In the genomic region with DNA sequence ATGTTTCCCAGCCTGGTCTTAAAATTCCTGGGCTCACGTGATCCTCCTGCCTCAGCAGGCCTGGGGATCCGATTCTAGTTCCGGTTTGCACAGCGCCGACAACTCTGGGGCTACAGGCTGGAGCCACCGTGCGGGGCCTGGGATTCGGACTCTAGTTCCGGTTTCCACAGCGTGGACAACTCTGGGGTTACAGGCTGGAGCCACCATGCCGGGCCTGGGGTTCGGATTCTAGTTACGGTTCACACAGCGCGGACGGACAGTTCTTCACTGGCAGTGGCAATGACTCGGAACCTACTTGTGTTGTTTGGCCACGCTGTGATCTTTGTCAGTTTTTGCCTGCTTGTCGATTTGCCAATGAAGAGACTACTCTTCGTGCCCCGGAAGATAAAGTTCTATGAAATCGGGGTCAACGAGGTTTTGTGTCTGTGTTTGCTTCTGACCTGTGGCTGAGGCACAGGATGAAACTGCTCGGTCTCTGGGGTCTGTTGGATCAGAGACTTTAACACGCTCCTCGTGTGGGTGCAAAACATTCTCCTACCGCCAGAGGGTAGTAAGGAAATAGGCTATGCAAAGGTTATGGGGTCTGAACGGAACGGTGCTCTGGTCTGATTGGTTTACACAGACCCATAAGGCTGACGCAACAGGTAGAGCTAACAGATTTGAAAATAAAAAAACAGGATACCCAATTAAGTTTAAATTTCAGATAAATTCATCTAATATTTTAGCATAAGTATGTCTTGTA, we compare ENCODE assay signal across 8 cellular contexts. TPM values are rescaled to one million over a fixed set of nuclear protein-coding genes. Genes with fewer than 3 reads are reported as not detected.
A peak's percentile ranks its signal among the peaks of the same experiment; 100 is the strongest.
DNase-seq lines count a peak whose midpoint lies in the region; ATAC-seq and TF ChIP-seq lines count a peak whose summit lies in the region.

No MANE protein-coding gene starts in this region.

- H3K4me3 ChIP-seq in AG10803 (ENCODE audit: low read length) (no peak overlapping the region), stomach (no peak overlapping the region)

- H3K27ac Mint-ChIP-seq in H9 (no peak overlapping the region), chondrocyte (ENCODE audit: unreplicated experiment) (no peak overlapping the region)

- H2BK12ac ChIP-seq in H9 (ENCODE audit: insufficient read length, low read depth, low read length): no peak overlapping the region

- H3K36me3 ChIP-seq in stomach: no peaks in the 10 kb centered on the region

- no peak overlapping the region for H2BK5ac ChIP-seq in H9 (ENCODE audit: insufficient read length, low read length)

- no peak overlapping the region for H4K8ac ChIP-seq in H9 (replicated peaks; ENCODE audit: insufficient read length, low read depth, low read length)

- H3K4me1 Mint-ChIP-seq in H9 (no peaks in the 10 kb centered on the region), chondrocyte (ENCODE audit: low read depth) (no peaks in the 10 kb centered on the region)

- H3K14ac ChIP-seq in H9 (ENCODE audit: insufficient read depth, low read length): no peak overlapping the region

- H3K79me2 ChIP-seq in H9 (ENCODE audit: insufficient read depth, low read length): no peaks in the 10 kb centered on the region

- H2BK20ac ChIP-seq in H9 (ENCODE audit: low read depth, low read length, poor library complexity, severe bottlenecking): no peak overlapping the region

- H3K4me3 Mint-ChIP-seq in H9: no peak overlapping the region
- H3K4me3 Mint-ChIP-seq in chondrocyte (ENCODE audit: unreplicated experiment): no peak overlapping the region

- no peaks in the 10 kb centered on the region for H4K20me1 ChIP-seq in H9 (ENCODE audit: control insufficient read depth, insufficient read depth, insufficient read length)

- H3K27ac ChIP-seq in H9 (ENCODE audit: insufficient read length, low read depth, low read length) (no peak overlapping the region), stomach (no peak overlapping the region)

- no peaks in the 10 kb centered on the region for H3K23me2 ChIP-seq in H9 (ENCODE audit: insufficient read length, low read depth, low read length, poor library complexity, severe bottlenecking)

- H3K9ac ChIP-seq in H9 (ENCODE audit: extremely low read depth, insufficient read length, low read length): no peak overlapping the region

- no peak overlapping the region for H4K91ac ChIP-seq in H9 (ENCODE audit: insufficient read length, low read depth, low read length)

- no peak overlapping the region for H3K18ac ChIP-seq in H9 (ENCODE audit: insufficient read length, low read depth, low read length)

- H3K27me3 ChIP-seq in H9 (ENCODE audit: insufficient read depth, low read length) (no peaks in the 10 kb centered on the region), stomach (no peaks in the 10 kb centered on the region)

- no peak for TF ChIP-seq EP300 in stomach (IDR thresholded peaks at IDR 0.05)

- no peak overlapping the region for H3T11ph ChIP-seq in H9 (ENCODE audit: low read length)

- H3K9me3 Mint-ChIP-seq in H9 (peaks cover 70 to 75% of the 10 kb centered on the region in 2 experiments), chondrocyte (ENCODE audit: low read depth) (peaks cover 45% of the 10 kb centered on the region)

- H2AK5ac ChIP-seq in H9 (ENCODE audit: insufficient read length, low read length): no peak overlapping the region

- no peak overlapping the region for H3K56ac ChIP-seq in H9 (ENCODE audit: insufficient read length, low read depth, low read length)

- intact Hi-C loops in stomach (cut with DNase I; ENCODE audit: low total_unique reads): no loop called here

- H3K9me3 ChIP-seq in H9 (ENCODE audit: control insufficient read depth, low read depth, low read length) (no peaks in the 10 kb centered on the region), stomach (peaks cover 0 to 85% (median 54%) of the 10 kb centered on the region in 4 donors)

- no peaks in the 10 kb centered on the region for H3K4me1 ChIP-seq in H9 (ENCODE audit: insufficient read depth, low read length)
- H3K4me1 ChIP-seq in stomach: no peaks in the 10 kb centered on the region

- WGBS in H9 (ENCODE audit: extremely low coverage, insufficient read length, low lambda C conversion rate): no CpG with 5 or more reads among the region's 30 CpGs
- 54 to 59% (median 56%) methylated on average over 30 of the region's 30 CpGs for WGBS in stomach, 5 donors

- peaks cover 13% of the 10 kb centered on the region for H3K27me3 Mint-ChIP-seq in H9 (ENCODE audit: low read depth)
- no peaks in the 10 kb centered on the region for H3K27me3 Mint-ChIP-seq in chondrocyte (ENCODE audit: low read depth)

- DNase-seq in AG10803 (ENCODE audit: low read depth) (peak; percentile 38), H9 (peak; percentile 84), RPMI8226 (peak; percentile 51), chondrocyte (ENCODE audit: low spot score) (peak; percentile 55), left lobe of liver (ENCODE audit: low spot score) (no peak), stomach (no peak)

- H2BK120ac ChIP-seq in H9 (ENCODE audit: low read depth, low read length, poor library complexity, severe bottlenecking): no peak overlapping the region

- H2BK15ac ChIP-seq in H9 (ENCODE audit: low read depth, low read length): no peak overlapping the region

- H3K4me2 ChIP-seq in H9 (ENCODE audit: insufficient read depth, insufficient read length, low read length): no peak overlapping the region

- H3K23ac ChIP-seq in H9 (ENCODE audit: insufficient read length, low read depth, low read length): no peak overlapping the region

- peak; percentile 43 for TF ChIP-seq CTCF in AG10803 (conservative IDR thresholded peaks at IDR 0.05; ENCODE audit: low read length)
- peak; percentile 74 for TF ChIP-seq CTCF in H9 (conservative IDR thresholded peaks at IDR 0.05)
- TF ChIP-seq CTCF in chondrocyte (IDR thresholded peaks at IDR 0.05): peak; percentile 50
- TF ChIP-seq CTCF in stomach (IDR thresholded peaks at IDR 0.05): peak in 4 of 7 experiments; percentile 26 to 53 (median 36)

- H4K5ac ChIP-seq in H9 (ENCODE audit: insufficient read length, low read depth, low read length): no peak overlapping the region

- TF ChIP-seq POLR2A in stomach (IDR thresholded peaks at IDR 0.05): no peak

- H3K36me3 Mint-ChIP-seq in H9 (ENCODE audit: insufficient read depth in 1 of 3, low read depth in 3 of 3) (peaks cover 7 to 12% (median 11%) of the 10 kb centered on the region in 3 experiments), chondrocyte (ENCODE audit: low read depth) (no peaks in the 10 kb centered on the region)

- H2AFZ ChIP-seq in H9 (ENCODE audit: low read length): no peak overlapping the region

- no peaks in the 10 kb centered on the region for H3K79me1 ChIP-seq in H9 (ENCODE audit: insufficient read depth, low read depth, low read length, poor library complexity, severe bottlenecking)

- ATAC-seq in left lobe of liver: peak; percentile 71
- ATAC-seq in HG03432 (IDR thresholded peaks at IDR 0.05; ENCODE audit: unreplicated experiment): no peak
- no peak for ATAC-seq in HG02885 (IDR thresholded peaks at IDR 0.05; ENCODE audit: poor library complexity, unreplicated experiment)

- H3K4ac ChIP-seq in H9 (ENCODE audit: low read depth, low read length): no peak overlapping the region

RNA-seq across cellular contexts. Expression of a gene that starts 12.1 kb away (rescaled TPM):
- total RNA-seq in H9 (2021): 0.77 and 1.2 TPM in 2 replicates
- 0.37 to 1.3 TPM in 2 of 3 replicates, not detected in the other for total RNA-seq in chondrocyte
- not detected for total RNA-seq in left lobe of liver
- under 1 TPM in 1 of 5 donors, not detected in 4; 0.92 TPM for total RNA-seq in stomach
- under 1 TPM in 2 of 3 donors, not detected in 1; 0.20 to 0.44 TPM for polyA plus RNA-seq in stomach

RNA-seq across cellular contexts. Expression of a gene that starts 19.1 kb away (rescaled TPM):
- 13.4 and 14.1 TPM in 2 replicates for total RNA-seq in H9 (2021)
- total RNA-seq in chondrocyte: 10.8 to 15.9 TPM (median 11.4 TPM) in 3 replicates
- 9.2 TPM for total RNA-seq in left lobe of liver
- total RNA-seq in stomach: 10 to 100 TPM in 3 of 5 donors, 1 to 10 TPM in 2; 5.8 to 35.2 (median 18.0) TPM
- polyA plus RNA-seq in stomach: 1 to 10 TPM; 1.2 to 6.3 (median 5.2) TPM

RNA-seq across cellular contexts. Expression of a gene that starts 37.4 kb away (rescaled TPM):
- 4.7 and 5.4 TPM in 2 replicates for total RNA-seq in H9 (2021)
- total RNA-seq in chondrocyte: 4.6 to 6.7 TPM (median 4.9 TPM) in 3 replicates
- total RNA-seq in left lobe of liver: 0.45 TPM
- 10 to 100 TPM in 1 of 5 donors, 1 to 10 TPM in 3, not detected in 1; 3.5 to 16.3 (median 7.6) TPM for total RNA-seq in stomach
- polyA plus RNA-seq in stomach: 1 to 10 TPM; 1.6 to 4.9 (median 2.7) TPM

RNA-seq across cellular contexts. Expression of a gene that starts 47.4 kb away (rescaled TPM):
- total RNA-seq in H9 (2021): 0.26 and 0.33 TPM in 2 replicates
- total RNA-seq in chondrocyte: 1.4 to 2.1 TPM (median 1.7 TPM) in 3 replicates
- total RNA-seq in left lobe of liver: 1.1 TPM
- total RNA-seq in stomach: not detected
- 1 to 10 TPM; 2.1 to 4.0 (median 3.2) TPM for polyA plus RNA-seq in stomach

Comparison
In these comparisons a context has a peak if more than half of its experiments do, and no peak if none do; other contexts are left out.
1. DNase-seq: peak in AG10803 (single experiment), H9 (single experiment), RPMI8226 (single experiment) and chondrocyte (single experiment); none in left lobe of liver (single experiment) and stomach (single experiment).
2. Peak in every context shown above with its lines, with median percentiles within 50 percentile points of each other: CTCF ChIP-seq.